9 cellular contexts compared by ENCODE assay signal in genomic region chr7:65268782-65269149, GRCh38.
A peak's percentile ranks its signal among the peaks of the same experiment; 100 is the strongest.
DNase-seq lines count a peak whose midpoint lies in the region; ATAC-seq and TF ChIP-seq lines count a peak whose summit lies in the region.
"Had no signal": no experiment of that assay in that cellular context is flagged by ENCODE, and none has a peak within 500 bp of the region (broad histone marks: within the 10 kb centered on the region; RNA-seq: fewer than 3 reads in every experiment).

No MANE protein-coding gene starts in this region.

- intact Hi-C loops in tibial artery (cut with DNase I; ENCODE audit: low total_unique reads) (no loop called here), posterior vena cava (cut with DNase I) (no loop called here)

- H3K9me2 ChIP-seq in hepatocyte (replicated peaks; ENCODE audit: insufficient read depth): no peaks in the 10 kb centered on the region

- H3K4me1 ChIP-seq in hepatocyte (ENCODE audit: insufficient read depth): no peaks in the 10 kb centered on the region
- peaks cover 0 to 14% (median 10%) of the 10 kb centered on the region in 4 donors for H3K4me1 ChIP-seq in tibial artery

- H3K36me3 ChIP-seq in hepatocyte (replicated peaks; ENCODE audit: insufficient read depth, low read depth) (no peaks in the 10 kb centered on the region), tibial artery (no peaks in the 10 kb centered on the region)

- H3K36me3 Mint-ChIP-seq in activated naive CD4-positive, alpha-beta T cell treated with anti-CD3 and anti-CD28 coated beads, Interleukin-2, amount 10 ng/mL, durations not matched to agents 7 days and 5 days: peaks cover 2% of the 10 kb centered on the region
- H3K36me3 Mint-ChIP-seq in WTC11: peaks cover 7% of the 10 kb centered on the region
- peaks cover 0 to 3% of the 10 kb centered on the region in 2 donors for H3K36me3 Mint-ChIP-seq in stimulated activated naive B cell treated with anti-CD40 and anti-IgM and Interleukin-4, amounts not matched to agents 10 μg/mL and 1 μg/mL and 100 μg/mL, for 72 hours

- WGBS in hepatocyte (ENCODE audit: low lambda C conversion rate, missing lambda C conversion rate): 28% methylated on average over 3 of the region's 3 CpGs

- H4K20me1 ChIP-seq in hepatocyte (ENCODE audit: insufficient read depth, poor library complexity, severe bottlenecking): no peaks in the 10 kb centered on the region

- peak overlapping the region; percentile 40 for H3K4me3 ChIP-seq in hepatocyte
- peak overlapping the region in 1 of 2 donors; percentile 40 for H3K4me3 ChIP-seq in tibial artery

- H3K27ac Mint-ChIP-seq in activated naive CD4-positive, alpha-beta T cell treated with anti-CD3 and anti-CD28 coated beads, Interleukin-2, amount 10 ng/mL, durations not matched to agents 7 days and 5 days: no peak overlapping the region
- H3K27ac Mint-ChIP-seq in WTC11: no peak overlapping the region
- H3K27ac Mint-ChIP-seq in stimulated activated naive B cell treated with anti-CD40 and anti-IgM and Interleukin-4, amounts not matched to agents 10 μg/mL and 1 μg/mL and 100 μg/mL, for 72 hours: no peak overlapping the region

- H3K27ac ChIP-seq in hepatocyte (no peak overlapping the region), tibial artery (no peak overlapping the region)
- H3K27ac ChIP-seq: psoas muscle had no signal

- POLR2A ChIA-PET in WTC11 (lab: Charles Lee): interaction anchor here (0.6 to 1.5 kb wide), 2 partner anchors 16 to 1078 kb away, joined by 7 to 9 read pairs; no protein-coding TSS in a partner anchor

- TF ChIP-seq CTCF in WTC11 (IDR thresholded peaks at IDR 0.05) (no peak), hepatocyte (IDR thresholded peaks at IDR 0.05; ENCODE audit: poor library complexity) (no peak), tibial artery (IDR thresholded peaks at IDR 0.05) (no peak)

- H3K9me3 ChIP-seq in hepatocyte (ENCODE audit: low read depth): no peaks in the 10 kb centered on the region
- no peaks in the 10 kb centered on the region for H3K9me3 ChIP-seq in tibial artery
- H3K9me3 ChIP-seq: psoas muscle had no signal

- peak overlapping the region; percentile 62 for H3K4me3 Mint-ChIP-seq in activated naive CD4-positive, alpha-beta T cell treated with anti-CD3 and anti-CD28 coated beads, Interleukin-2, amount 10 ng/mL, durations not matched to agents 7 days and 5 days
- H3K4me3 Mint-ChIP-seq in WTC11: peak overlapping the region; percentile 93
- H3K4me3 Mint-ChIP-seq in stimulated activated naive B cell treated with anti-CD40 and anti-IgM and Interleukin-4, amounts not matched to agents 10 μg/mL and 1 μg/mL and 100 μg/mL, for 72 hours: peak overlapping the region; percentile 82 to 88

- H2AFZ ChIP-seq in hepatocyte: peak overlapping the region; percentile 10

- H3K27me3 ChIP-seq in hepatocyte (no peaks in the 10 kb centered on the region), tibial artery (peaks cover 0 to 20% of the 10 kb centered on the region in 2 donors)

- peaks cover 46% of the 10 kb centered on the region for H3K27me3 Mint-ChIP-seq in activated naive CD4-positive, alpha-beta T cell treated with anti-CD3 and anti-CD28 coated beads, Interleukin-2, amount 10 ng/mL, durations not matched to agents 7 days and 5 days
- peaks cover 21% of the 10 kb centered on the region for H3K27me3 Mint-ChIP-seq in WTC11 (ENCODE audit: low read depth)
- H3K27me3 Mint-ChIP-seq in stimulated activated naive B cell treated with anti-CD40 and anti-IgM and Interleukin-4, amounts not matched to agents 10 μg/mL and 1 μg/mL and 100 μg/mL, for 72 hours: peaks cover 33 to 66% of the 10 kb centered on the region in 2 donors

- DNase-seq in activated naive CD4-positive, alpha-beta T cell treated with anti-CD3 and anti-CD28 coated beads, Interleukin-2, amount 10 ng/mL, durations not matched to agents 7 days and 5 days: no peak
- DNase-seq in activated naive CD4-positive, alpha-beta T cell (lab: John Stamatoyannopoulos, UW): no peak
- DNase-seq in WTC11 (ENCODE audit: low spot score): no peak
- DNase-seq in hepatocyte (ENCODE audit: low spot score): no peak
- no peak for DNase-seq in stimulated activated naive B cell treated with anti-CD40 and anti-IgM and Interleukin-4, amounts not matched to agents 10 μg/mL and 1 μg/mL and 100 μg/mL, for 72 hours
- DNase-seq in tibial artery: no peak
- no peak for DNase-seq in posterior vena cava (ENCODE audit: low spot score)
- no peak for DNase-seq in A172 (ENCODE audit: low spot score)
- DNase-seq: psoas muscle had no signal

- H3K79me2 ChIP-seq in hepatocyte: peaks cover 7% of the 10 kb centered on the region

- peak overlapping the region; percentile 97 for H3K4me2 ChIP-seq in hepatocyte

- no peak for ATAC-seq in WTC11
- no peak for ATAC-seq in stimulated activated naive B cell treated with anti-CD40 and anti-IgM and Interleukin-4, amounts not matched to agents 10 μg/mL and 1 μg/mL and 100 μg/mL, for 72 hours (replicated peaks)
- ATAC-seq: psoas muscle had no signal

- peaks cover 10% of the 10 kb centered on the region for H3K4me1 Mint-ChIP-seq in activated naive CD4-positive, alpha-beta T cell treated with anti-CD3 and anti-CD28 coated beads, Interleukin-2, amount 10 ng/mL, durations not matched to agents 7 days and 5 days
- peaks cover 36% of the 10 kb centered on the region for H3K4me1 Mint-ChIP-seq in WTC11
- H3K4me1 Mint-ChIP-seq in stimulated activated naive B cell treated with anti-CD40 and anti-IgM and Interleukin-4, amounts not matched to agents 10 μg/mL and 1 μg/mL and 100 μg/mL, for 72 hours: peaks cover 4 to 13% of the 10 kb centered on the region in 2 donors

- peaks cover 2% of the 10 kb centered on the region for H3K9me3 Mint-ChIP-seq in activated naive CD4-positive, alpha-beta T cell treated with anti-CD3 and anti-CD28 coated beads, Interleukin-2, amount 10 ng/mL, durations not matched to agents 7 days and 5 days
- H3K9me3 Mint-ChIP-seq in WTC11: peaks cover 5% of the 10 kb centered on the region
- H3K9me3 Mint-ChIP-seq in stimulated activated naive B cell treated with anti-CD40 and anti-IgM and Interleukin-4, amounts not matched to agents 10 μg/mL and 1 μg/mL and 100 μg/mL, for 72 hours: peaks cover 0 to 4% of the 10 kb centered on the region in 2 donors

- CTCF ChIA-PET in activated naive CD4-positive, alpha-beta T cell treated with anti-CD3 and anti-CD28 coated beads, Interleukin-2, amount 10 ng/mL, durations not matched to agents 7 days and 5 days (lab: Charles Lee): no interaction called here
- CTCF ChIA-PET in WTC11 (lab: Charles Lee): interaction anchor here (1.3 to 2.3 kb wide), 3 partner anchors 16 to 52 kb away, joined by 5 to 8 read pairs (median 7); no protein-coding TSS in a partner anchor

TF ChIP-seq in WTC11, 78 proteins besides CTCF, POLR2A, EP300 and RAD21 (continues in another document):
- TF ChIP-seq, protein P1, sequence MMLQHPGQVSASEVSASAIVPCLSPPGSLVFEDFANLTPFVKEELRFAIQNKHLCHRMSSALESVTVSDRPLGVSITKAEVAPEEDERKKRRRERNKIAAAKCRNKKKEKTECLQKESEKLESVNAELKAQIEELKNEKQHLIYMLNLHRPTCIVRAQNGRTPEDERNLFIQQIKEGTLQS (CRISPR knock-in tag; conservative IDR thresholded peaks at IDR 0.05): no peak
- TF ChIP-seq RORB (CRISPR knock-in tag; IDR thresholded peaks at IDR 0.05) (no peak), NR3C1 (CRISPR knock-in tag; conservative IDR thresholded peaks at IDR 0.05; ENCODE audit: low read depth) (no peak)
- TF ChIP-seq, protein P2, sequence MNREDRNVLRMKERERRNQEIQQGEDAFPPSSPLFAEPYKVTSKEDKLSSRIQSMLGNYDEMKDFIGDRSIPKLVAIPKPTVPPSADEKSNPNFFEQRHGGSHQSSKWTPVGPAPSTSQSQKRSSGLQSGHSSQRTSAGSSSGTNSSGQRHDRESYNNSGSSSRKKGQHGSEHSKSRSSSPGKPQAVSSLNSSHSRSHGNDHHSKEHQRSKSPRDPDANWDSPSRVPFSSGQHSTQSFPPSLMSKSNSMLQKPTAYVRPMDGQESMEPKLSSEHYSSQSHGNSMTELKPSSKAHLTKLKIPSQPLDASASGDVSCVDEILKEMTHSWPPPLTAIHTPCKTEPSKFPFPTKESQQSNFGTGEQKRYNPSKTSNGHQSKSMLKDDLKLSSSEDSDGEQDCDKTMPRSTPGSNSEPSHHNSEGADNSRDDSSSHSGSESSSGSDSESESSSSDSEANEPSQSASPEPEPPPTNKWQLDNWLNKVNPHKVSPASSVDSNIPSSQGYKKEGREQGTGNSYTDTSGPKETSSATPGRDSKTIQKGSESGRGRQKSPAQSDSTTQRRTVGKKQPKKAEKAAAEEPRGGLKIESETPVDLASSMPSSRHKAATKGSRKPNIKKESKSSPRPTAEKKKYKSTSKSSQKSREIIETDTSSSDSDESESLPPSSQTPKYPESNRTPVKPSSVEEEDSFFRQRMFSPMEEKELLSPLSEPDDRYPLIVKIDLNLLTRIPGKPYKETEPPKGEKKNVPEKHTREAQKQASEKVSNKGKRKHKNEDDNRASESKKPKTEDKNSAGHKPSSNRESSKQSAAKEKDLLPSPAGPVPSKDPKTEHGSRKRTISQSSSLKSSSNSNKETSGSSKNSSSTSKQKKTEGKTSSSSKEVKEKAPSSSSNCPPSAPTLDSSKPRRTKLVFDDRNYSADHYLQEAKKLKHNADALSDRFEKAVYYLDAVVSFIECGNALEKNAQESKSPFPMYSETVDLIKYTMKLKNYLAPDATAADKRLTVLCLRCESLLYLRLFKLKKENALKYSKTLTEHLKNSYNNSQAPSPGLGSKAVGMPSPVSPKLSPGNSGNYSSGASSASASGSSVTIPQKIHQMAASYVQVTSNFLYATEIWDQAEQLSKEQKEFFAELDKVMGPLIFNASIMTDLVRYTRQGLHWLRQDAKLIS (CRISPR knock-in tag; IDR thresholded peaks at IDR 0.05; ENCODE audit: borderline replicate concordance): no peak
